Comparison of ENCODE assay signal across 9 cellular contexts in the genomic region with DNA sequence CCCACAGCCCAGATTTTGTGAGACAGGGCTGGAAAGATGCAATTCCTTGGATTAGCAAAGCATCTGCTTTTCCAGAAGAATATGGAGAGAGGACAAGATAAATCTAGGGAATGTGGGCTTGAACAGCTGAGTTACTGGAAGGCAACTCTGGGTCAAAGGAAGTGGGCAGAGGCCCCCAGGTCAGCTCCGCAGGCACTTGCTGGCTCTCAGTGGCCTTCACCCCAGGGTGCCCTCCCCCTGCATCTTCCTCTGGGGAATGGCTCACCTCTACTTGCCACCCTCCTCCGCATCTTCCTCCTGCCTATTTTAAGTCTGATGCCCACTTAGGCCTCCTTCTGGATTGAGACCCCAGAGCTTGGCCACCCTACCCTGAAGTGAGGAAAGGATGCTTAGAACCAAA. TPM values are rescaled to one million over a fixed set of nuclear protein-coding genes. Genes with fewer than 3 reads are reported as not detected.
DNase-seq lines count a peak whose midpoint lies in the region; ATAC-seq and TF ChIP-seq lines count a peak whose summit lies in the region.
"Had no signal": no experiment of that assay in that cellular context is flagged by ENCODE, and none has a peak within 500 bp of the region (broad histone marks: within the 10 kb centered on the region; RNA-seq: fewer than 3 reads in every experiment).

No MANE protein-coding gene starts in this region.

- CTCF ChIA-PET in PC-3 (lab: Charles Lee) = interaction anchor here (0.5 to 1.1 kb wide), 3 partner anchors 30 to 127 kb away, joined by 3 to 4 read pairs (median 4); partner anchors contain the start of gene PTGR2

- TF ChIP-seq POLR2A in testis (IDR thresholded peaks at IDR 0.05) = no peak

- no TSS peak for BruUV-seq in PC-3 (replicated peaks; lab: Mats Ljungman, UMichigan)

- DNase-seq in PC-3 (peak; percentile 1), testis (no peak), kidney tubule cell (ENCODE audit: low spot score) (no peak), pons (ENCODE audit: low spot score) (no peak), amygdala (lab: John Stamatoyannopoulos, UW) (no peak)
- DNase-seq: GDM1, NCI-H1092 treated with DMSO at 0.1 percent for 48 hours had no signal

- peaks cover 44% of the 10 kb centered on the region for H3K4me1 ChIP-seq in PC-3 (ENCODE audit: insufficient read depth, low read length)
- H3K4me1 ChIP-seq in mesodermal cell (ENCODE audit: control insufficient read depth, insufficient read depth, low read length, poor library complexity, severe bottlenecking) = peaks cover 16% of the 10 kb centered on the region
- H3K4me1 ChIP-seq in testis = peaks cover 51% of the 10 kb centered on the region

- H3K4me2 ChIP-seq in PC-3 (ENCODE audit: low read length) = peak overlapping the region; percentile 34

- TF ChIP-seq CTCF in PC-3 (conservative IDR thresholded peaks at IDR 0.05; ENCODE audit: low read depth, low read length) (no peak), testis (IDR thresholded peaks at IDR 0.05) (no peak)

- 0 out of 2 replicates have a peak overlapping the region, but pooled peaks have one; percentile 16 for H3K9ac ChIP-seq in PC-3 (ENCODE audit: low read length)

- POLR2A ChIA-PET in PC-3 (lab: Charles Lee; ENCODE audit: unreplicated experiment) = no interaction called here

- peaks cover 14% of the 10 kb centered on the region for H3K79me2 ChIP-seq in PC-3 (ENCODE audit: low read length)

- no peaks in the 10 kb centered on the region for H3K9me3 ChIP-seq in PC-3 (ENCODE audit: low read length)
- H3K9me3 ChIP-seq in mesodermal cell (ENCODE audit: control insufficient read depth, low read length) = no peaks in the 10 kb centered on the region
- no peaks in the 10 kb centered on the region for H3K9me3 ChIP-seq in testis

- H3K36me3 ChIP-seq in PC-3 (ENCODE audit: low read depth, low read length) = peaks cover 73% of the 10 kb centered on the region
- peaks cover 91% of the 10 kb centered on the region for H3K36me3 ChIP-seq in mesodermal cell (ENCODE audit: control insufficient read depth, insufficient read depth, low read length)
- no peaks in the 10 kb centered on the region for H3K36me3 ChIP-seq in testis (ENCODE audit: low read depth, missing control alignments)

- H3K27ac ChIP-seq in PC-3 (ENCODE audit: low read length) (peak overlapping the region; percentile 70), angular gyrus (ENCODE audit: low read depth, low read length) (peak overlapping the region; percentile 24), mesodermal cell (ENCODE audit: low read depth, low read length, severe bottlenecking) (peak overlapping the region; percentile 66), testis (peak overlapping the region; percentile 1 to 73)

- H3F3A ChIP-seq in PC-3 (ENCODE audit: low read length, unreplicated experiment) = peaks cover 6% of the 10 kb centered on the region

- no peaks in the 10 kb centered on the region for H3K27me3 ChIP-seq in PC-3 (ENCODE audit: low read length)
- no peaks in the 10 kb centered on the region for H3K27me3 ChIP-seq in testis

- intact Hi-C loops in PC-3 (cut with micrococcal nuclease) = loop anchor here (10.0 kb wide), 1 partner anchor 310 kb away; no protein-coding TSS in a partner anchor
- intact Hi-C loops in testis (cut with DNase I; ENCODE audit: low total_unique reads) = loop anchor here (5.0 kb wide), 1 partner anchor 103 kb away; no protein-coding TSS in a partner anchor

- H3K4me3 ChIP-seq in PC-3 (ENCODE audit: low read length) = no peak overlapping the region
- no peak overlapping the region for H3K4me3 ChIP-seq in mesodermal cell (ENCODE audit: extremely low read depth, insufficient read depth, low read length, poor library complexity, severe bottlenecking)
- H3K4me3 ChIP-seq in testis = no peak overlapping the region

- ATAC-seq in PC-3 = no peak

- H2AFZ ChIP-seq in PC-3 (ENCODE audit: low read length) = no peak overlapping the region

- WGBS in mesodermal cell (ENCODE audit: insufficient coverage in 2 of 2), 2 experiments = 89 to 100% methylated on average over 1 of the region's 2 CpGs
- WGBS in testis, 2 donors = 42 to 76% methylated on average over 2 of the region's 2 CpGs

- H3K9me2 ChIP-seq in PC-3 (replicated peaks; ENCODE audit: low read length) = no peaks in the 10 kb centered on the region

- no peaks in the 10 kb centered on the region for H4K20me1 ChIP-seq in PC-3 (ENCODE audit: low read length)

RNA-seq across cellular contexts. Expression of gene PNMA1, which starts 10.5 kb away (rescaled TPM):
- total RNA-seq in PC-3 (2014; rRNA removed) (30.8 and 36.7 TPM in 2 replicates), testis (10 to 100 TPM; 74.8 to 85.6 TPM)
- 37.4 TPM for polyA plus RNA-seq in mesodermal cell (2013, experiment 1 of 2)
- 35.1 TPM for polyA plus RNA-seq in mesodermal cell (2013, experiment 2 of 2)
- polyA plus RNA-seq in testis (ENCODE audit: insufficient read depth, low read depth, low replicate concordance) = 184 TPM
